12 cellular contexts compared by ENCODE assay signal in the genomic region with DNA sequence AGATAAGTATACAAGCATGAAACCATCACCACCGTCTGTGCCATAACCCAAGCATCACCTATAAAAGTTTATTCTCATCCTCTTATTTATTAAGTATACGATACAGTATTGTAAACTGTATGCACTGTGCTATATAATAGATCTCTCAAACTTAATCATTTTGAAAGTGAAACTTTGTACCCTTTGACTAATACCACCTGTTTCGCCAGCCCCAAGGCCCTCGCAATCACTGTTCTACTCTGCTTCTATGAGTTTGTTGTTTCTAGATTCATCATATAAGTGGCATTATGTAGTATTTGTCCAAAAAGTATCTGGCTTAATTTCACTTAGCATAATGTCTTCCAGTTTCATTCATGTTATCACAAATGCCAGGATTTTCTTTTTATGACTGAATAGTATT.
A peak's percentile ranks its signal among the peaks of the same experiment; 100 is the strongest.
DNase-seq lines count a peak whose midpoint lies in the region; ATAC-seq, FAIRE-seq and TF ChIP-seq lines count a peak whose summit lies in the region.
"Had no signal": no experiment of that assay in that cellular context is flagged by ENCODE, and none has a peak within 500 bp of the region (broad histone marks: within the 10 kb centered on the region; RNA-seq: fewer than 3 reads in every experiment).

No MANE protein-coding gene starts in this region.

- H3K4me1 ChIP-seq in foreskin keratinocyte (no peaks in the 10 kb centered on the region), kidney (ENCODE audit: control insufficient read depth in 1 of 2, insufficient read depth in 1 of 2, low read depth in 1 of 2, low read length in 2 of 2) (no peaks in the 10 kb centered on the region)

- FAIRE-seq in kidney (lab: Jason Lieb, UNC): no peak
- FAIRE-seq: endothelial cell of umbilical vein had no signal

- H3K36me3 ChIP-seq in kidney (ENCODE audit: control insufficient read depth in 1 of 2, insufficient read depth in 2 of 2, low read length in 2 of 2): peaks cover 0 to 3% of the 10 kb centered on the region in 2 donors

- intact Hi-C loops in kidney (cut with DNase I): no loop called here

- no peak overlapping the region for H3K9ac ChIP-seq in kidney (ENCODE audit: low read length in 2 of 2)

- no peaks in the 10 kb centered on the region for H3K27me3 ChIP-seq in foreskin keratinocyte

- in situ Hi-C loops in GM13976 (cut with MboI; ENCODE audit: low sequenced_read_pairs, unreplicated experiment): no loop called here

- DNase-seq in GM13976 (ENCODE audit: low spot score): peak; percentile 14
- DNase-seq in germinal center (ENCODE audit: low spot score): no peak
- DNase-seq in foreskin keratinocyte: no peak
- DNase-seq in kidney: no peak
- DNase-seq in NCI-H69 (lab: John Stamatoyannopoulos, UW): no peak
- DNase-seq: Calu3, nucleus accumbens, T-helper 9 cell had no signal

- H3K4me3 ChIP-seq in kidney (ENCODE audit: low read length in 2 of 2): no peak overlapping the region

- no peaks in the 10 kb centered on the region for H3K9me3 ChIP-seq in kidney (ENCODE audit: control insufficient read depth in 1 of 2, low read length in 2 of 2)

- H3K27ac ChIP-seq in foreskin keratinocyte: no peak overlapping the region
- H3K27ac ChIP-seq in kidney (ENCODE audit: low read depth in 2 of 2, low read length in 2 of 2): no peak overlapping the region

- ATAC-seq in GM19025 (IDR thresholded peaks at IDR 0.05; ENCODE audit: low read depth, unreplicated experiment) (peak; percentile 98), HG02642 (IDR thresholded peaks at IDR 0.05; ENCODE audit: poor library complexity, unreplicated experiment) (peak; percentile 96), HG03520 (IDR thresholded peaks at IDR 0.05; ENCODE audit: unreplicated experiment) (peak; percentile 84), foreskin keratinocyte (no peak)

- TF ChIP-seq CTCF in GM13976 (IDR thresholded peaks at IDR 0.05; ENCODE audit: borderline replicate concordance, control extremely low read depth, extremely low read depth, insufficient read depth, missing control alignments): no peak
- TF ChIP-seq CTCF in foreskin keratinocyte (conservative IDR thresholded peaks at IDR 0.05): no peak
- TF ChIP-seq CTCF in kidney (IDR thresholded peaks at IDR 0.05; ENCODE audit: borderline replicate concordance, extremely low read depth, insufficient read depth): no peak
